In the genomic region with DNA sequence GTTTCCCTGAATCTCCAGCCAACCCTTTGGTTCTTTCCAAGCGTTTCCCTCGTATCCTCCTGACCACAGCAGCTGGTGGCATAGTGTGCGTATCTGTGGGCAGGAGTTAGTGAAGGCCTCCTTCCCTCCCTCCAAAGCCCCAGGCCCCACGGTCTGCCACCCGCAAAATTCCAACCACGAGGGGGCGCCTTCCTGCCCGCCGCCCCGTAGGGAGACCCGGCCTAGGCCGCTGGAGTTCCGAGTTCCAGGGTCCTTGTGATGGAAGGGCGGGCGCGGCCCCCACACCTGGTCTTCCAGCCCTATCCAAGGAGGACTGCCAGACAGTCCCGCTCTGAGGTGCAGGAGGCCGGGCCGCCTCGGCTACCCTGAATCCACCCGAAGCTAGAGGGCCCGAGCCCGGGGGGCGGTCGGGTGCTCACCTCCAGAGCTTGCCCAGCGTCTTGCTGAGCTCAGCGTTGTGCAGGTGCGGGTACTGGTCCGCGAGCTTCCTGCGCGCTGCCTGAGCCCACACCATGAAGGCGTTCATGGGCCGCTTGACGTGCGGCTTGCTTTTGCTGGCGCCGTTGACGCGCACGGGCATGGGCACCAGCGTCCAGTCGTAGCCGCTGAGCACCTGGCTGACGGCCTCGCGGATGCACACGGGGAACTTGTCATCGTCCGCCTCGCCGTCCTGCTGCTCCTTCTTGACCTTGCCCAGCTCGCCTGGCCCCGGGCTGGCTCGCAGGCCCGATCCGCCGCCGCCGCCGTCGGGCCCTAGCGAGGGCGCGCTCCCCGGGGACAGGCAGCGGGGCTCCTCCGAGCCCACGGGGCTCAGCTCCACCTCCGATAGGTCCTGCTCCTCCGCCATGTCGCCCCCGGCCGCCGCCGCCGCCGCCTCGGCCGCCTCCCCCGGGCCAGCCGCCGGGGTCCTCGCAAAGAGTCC, we compare ENCODE assay signal across 15 cellular contexts. TPM values are rescaled to one million over a fixed set of nuclear protein-coding genes. Genes with fewer than 3 reads are reported as not detected.
DNase-seq lines count a peak whose midpoint lies in the region; ATAC-seq and TF ChIP-seq lines count a peak whose summit lies in the region.
"Had no signal": no experiment of that assay in that cellular context is flagged by ENCODE, and none has a peak within 500 bp of the region (broad histone marks: within the 10 kb centered on the region; RNA-seq: fewer than 3 reads in every experiment).

No MANE protein-coding gene starts in this region.

- no peaks in the 10 kb centered on the region for H3K36me3 ChIP-seq in mucosa of descending colon (ENCODE audit: low read depth)

- CTCF ChIA-PET in activated CD8-positive, alpha-beta T cell treated with anti-CD3 and anti-CD28 coated beads for 36 hours (lab: Charles Lee), result interaction anchor here (0.7 kb wide), 1 partner anchor 10 kb away, joined by 3 read pairs; no protein-coding TSS in a partner anchor
- CTCF ChIA-PET in activated CD8-positive, alpha-beta T cell treated with anti-CD3 and anti-CD28 coated beads, Interleukin-2, amount 10 ng/mL, durations not matched to agents 7 days and 5 days (lab: Charles Lee), result no interaction called here

- H3K4me1 Mint-ChIP-seq in activated CD8-positive, alpha-beta T cell treated with anti-CD3 and anti-CD28 coated beads for 36 hours (ENCODE audit: low read depth), result no peaks in the 10 kb centered on the region
- no peaks in the 10 kb centered on the region for H3K4me1 Mint-ChIP-seq in activated CD8-positive, alpha-beta T cell treated with anti-CD3 and anti-CD28 coated beads, Interleukin-2, amount 10 ng/mL, durations not matched to agents 7 days and 5 days (ENCODE audit: low read depth)
- no peaks in the 10 kb centered on the region for H3K4me1 Mint-ChIP-seq in chondrocyte (ENCODE audit: low read depth)

- H3K4me1 ChIP-seq in mucosa of descending colon (ENCODE audit: low read depth), result peaks cover 2% of the 10 kb centered on the region

- H3K4me3 Mint-ChIP-seq in activated CD8-positive, alpha-beta T cell treated with anti-CD3 and anti-CD28 coated beads for 36 hours, result no peak overlapping the region
- no peak overlapping the region for H3K4me3 Mint-ChIP-seq in activated CD8-positive, alpha-beta T cell treated with anti-CD3 and anti-CD28 coated beads, Interleukin-2, amount 10 ng/mL, durations not matched to agents 7 days and 5 days
- no peak overlapping the region for H3K4me3 Mint-ChIP-seq in chondrocyte (ENCODE audit: unreplicated experiment)
- H3K4me3 Mint-ChIP-seq: activated T-cell treated with anti-CD3 and anti-CD28 coated beads, Interleukin-2, amount 50 U/mL, for 4 hours had no signal

- H3K9me3 ChIP-seq in mucosa of descending colon, result no peaks in the 10 kb centered on the region

- no peak overlapping the region for H3K4me3 ChIP-seq in mucosa of descending colon

- H3K27ac ChIP-seq in temporal lobe (ENCODE audit: low read depth, low read length), result peak overlapping the region; percentile 93
- H3K27ac ChIP-seq: VCaP had no signal

- no peak overlapping the region for H3K27ac Mint-ChIP-seq in activated CD8-positive, alpha-beta T cell treated with anti-CD3 and anti-CD28 coated beads for 36 hours
- H3K27ac Mint-ChIP-seq in activated CD8-positive, alpha-beta T cell treated with anti-CD3 and anti-CD28 coated beads, Interleukin-2, amount 10 ng/mL, durations not matched to agents 7 days and 5 days, result no peak overlapping the region
- no peak overlapping the region for H3K27ac Mint-ChIP-seq in chondrocyte (ENCODE audit: unreplicated experiment)
- H3K27ac Mint-ChIP-seq: brain had no signal

- H3K9me3 Mint-ChIP-seq in activated CD8-positive, alpha-beta T cell treated with anti-CD3 and anti-CD28 coated beads for 36 hours, result no peaks in the 10 kb centered on the region
- H3K9me3 Mint-ChIP-seq in activated CD8-positive, alpha-beta T cell treated with anti-CD3 and anti-CD28 coated beads, Interleukin-2, amount 10 ng/mL, durations not matched to agents 7 days and 5 days (ENCODE audit: insufficient read depth), result no peaks in the 10 kb centered on the region
- H3K9me3 Mint-ChIP-seq in chondrocyte (ENCODE audit: low read depth), result no peaks in the 10 kb centered on the region
- H3K9me3 Mint-ChIP-seq: activated T-cell treated with anti-CD3 and anti-CD28 coated beads, Interleukin-2, amount 50 U/mL, for 4 hours; brain had no signal

- DNase-seq in activated CD8-positive, alpha-beta T cell treated with anti-CD3 and anti-CD28 coated beads for 36 hours, result no peak
- DNase-seq in activated CD8-positive, alpha-beta T cell treated with anti-CD3 and anti-CD28 coated beads, Interleukin-2, amount 10 ng/mL, durations not matched to agents 7 days and 5 days, result no peak
- DNase-seq in chondrocyte (ENCODE audit: low spot score) (no peak), iPS-NIHi7 (ENCODE audit: extremely low spot score) (peak; percentile 91), mucosa of descending colon (no peak)
- no peak for DNase-seq in activated CD4-positive, CD25-positive, alpha-beta regulatory T cell (lab: John Stamatoyannopoulos, UW)
- DNase-seq: activated T-cell treated with anti-CD3 and anti-CD28 coated beads, Interleukin-2, amount 50 U/mL, for 4 hours; SHP77 treated with DMSO at 0.1 percent for 48 hours had no signal

- peak; percentile 31 for TF ChIP-seq CTCF in activated CD8-positive, alpha-beta T cell treated with anti-CD3 and anti-CD28 coated beads for 36 hours (IDR thresholded peaks at IDR 0.05)
- peak; percentile 72 for TF ChIP-seq CTCF in chondrocyte (IDR thresholded peaks at IDR 0.05)
- no peak for TF ChIP-seq CTCF in mucosa of descending colon (IDR thresholded peaks at IDR 0.05)

- no peaks in the 10 kb centered on the region for H3K36me3 Mint-ChIP-seq in activated CD8-positive, alpha-beta T cell treated with anti-CD3 and anti-CD28 coated beads for 36 hours (ENCODE audit: low read depth)
- H3K36me3 Mint-ChIP-seq in activated CD8-positive, alpha-beta T cell treated with anti-CD3 and anti-CD28 coated beads, Interleukin-2, amount 10 ng/mL, durations not matched to agents 7 days and 5 days (ENCODE audit: low read depth), result no peaks in the 10 kb centered on the region
- H3K36me3 Mint-ChIP-seq in chondrocyte (ENCODE audit: low read depth), result no peaks in the 10 kb centered on the region

- H3K27me3 Mint-ChIP-seq in activated CD8-positive, alpha-beta T cell treated with anti-CD3 and anti-CD28 coated beads for 36 hours, result no peaks in the 10 kb centered on the region
- H3K27me3 Mint-ChIP-seq in activated CD8-positive, alpha-beta T cell treated with anti-CD3 and anti-CD28 coated beads, Interleukin-2, amount 10 ng/mL, durations not matched to agents 7 days and 5 days (ENCODE audit: low read depth), result no peaks in the 10 kb centered on the region
- peaks cover 10% of the 10 kb centered on the region for H3K27me3 Mint-ChIP-seq in chondrocyte (ENCODE audit: low read depth)
- H3K27me3 Mint-ChIP-seq: brain had no signal

- ATAC-seq in activated CD8-positive, alpha-beta T cell treated with anti-CD3 and anti-CD28 coated beads for 36 hours, result no peak
- ATAC-seq in activated CD8-positive, alpha-beta T cell treated with anti-CD3 and anti-CD28 coated beads, Interleukin-2, amount 10 ng/mL, durations not matched to agents 7 days and 5 days, result no peak
- no peak for ATAC-seq in GM21786 (IDR thresholded peaks at IDR 0.05; ENCODE audit: unreplicated experiment)
- no peak for ATAC-seq in mucosa of descending colon
- ATAC-seq: activated T-cell treated with anti-CD3 and anti-CD28 coated beads, Interleukin-2, amount 50 U/mL, for 4 hours had no signal

- intact Hi-C loops in activated CD8-positive, alpha-beta T cell treated with anti-CD3 and anti-CD28 coated beads for 36 hours (cut with micrococcal nuclease), result no loop called here
- intact Hi-C loops in mucosa of descending colon (cut with DNase I, micrococcal nuclease), result no loop called here

- POLR2A ChIA-PET in activated CD8-positive, alpha-beta T cell treated with anti-CD3 and anti-CD28 coated beads for 36 hours (lab: Charles Lee), result interaction anchor here (1.3 kb wide), 1 partner anchor 11 kb away, joined by 3 read pairs; no protein-coding TSS in a partner anchor
- POLR2A ChIA-PET in activated CD8-positive, alpha-beta T cell treated with anti-CD3 and anti-CD28 coated beads, Interleukin-2, amount 10 ng/mL, durations not matched to agents 7 days and 5 days (lab: Charles Lee), result no interaction called here

RNA-seq across cellular contexts. Expression of a gene that starts 1.2 kb away (rescaled TPM):
- not detected for total RNA-seq in activated CD8-positive, alpha-beta T cell treated with anti-CD3 and anti-CD28 coated beads for 36 hours
- total RNA-seq in activated CD8-positive, alpha-beta T cell treated with anti-CD3 and anti-CD28 coated beads, Interleukin-2, amount 10 ng/mL, durations not matched to agents 7 days and 5 days, result not detected
- not detected in 3 replicates for total RNA-seq in chondrocyte
- total RNA-seq in temporal lobe, result 5.2 TPM
- total RNA-seq in mucosa of descending colon, result 10 to 100 TPM in 1 of 3 donors, 1 to 10 TPM in 1, under 1 TPM in 1; 0.46 to 21.2 (median 1.7) TPM
- total RNA-seq: A172; activated T-cell treated with anti-CD3 and anti-CD28 coated beads, Interleukin-2, amount 50 U/mL, for 4 hours; Daoy; mononuclear cell had no signal

RNA-seq across cellular contexts. Expression of a gene that starts 29.7 kb away (rescaled TPM):
- 10 to 100 TPM; 82.2 to 85.4 TPM for total RNA-seq in activated CD8-positive, alpha-beta T cell treated with anti-CD3 and anti-CD28 coated beads for 36 hours
- total RNA-seq in activated CD8-positive, alpha-beta T cell treated with anti-CD3 and anti-CD28 coated beads, Interleukin-2, amount 10 ng/mL, durations not matched to agents 7 days and 5 days, result 10 to 100 TPM; 71.7 to 73.8 TPM
- total RNA-seq in chondrocyte (63.0 to 72.6 TPM (median 67.5 TPM) in 3 replicates), temporal lobe (53.4 TPM), mucosa of descending colon (10 to 100 TPM; 54.4 to 69.3 (median 61.3) TPM)

RNA-seq across cellular contexts. Expression of a gene that starts 29.8 kb away (rescaled TPM):
- not detected for total RNA-seq in activated CD8-positive, alpha-beta T cell treated with anti-CD3 and anti-CD28 coated beads for 36 hours
- total RNA-seq in activated CD8-positive, alpha-beta T cell treated with anti-CD3 and anti-CD28 coated beads, Interleukin-2, amount 10 ng/mL, durations not matched to agents 7 days and 5 days, result not detected
- total RNA-seq in chondrocyte (not detected in 3 replicates), temporal lobe (0.25 TPM), mucosa of descending colon (not detected)
- total RNA-seq: mononuclear cell had no signal
